37 cellular contexts compared by ENCODE assay signal in the genomic region with DNA sequence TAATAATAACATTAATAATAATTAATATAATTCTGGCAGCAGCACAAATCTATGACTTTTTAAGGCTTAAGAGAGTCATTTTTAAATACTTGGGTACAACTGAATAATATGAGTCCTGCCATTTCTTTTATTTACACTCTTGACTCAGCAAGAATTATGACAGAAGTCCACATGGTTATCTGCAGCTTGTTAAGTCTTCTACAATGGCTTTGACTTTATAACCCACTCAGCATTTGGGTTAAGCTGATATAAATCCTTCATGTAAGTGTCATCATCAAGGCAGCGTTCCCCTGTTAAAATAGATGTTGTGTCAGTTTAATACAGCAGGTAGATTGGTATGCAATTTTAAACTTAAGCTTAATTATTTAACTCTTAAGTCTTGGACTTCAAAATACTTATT.
"Had no signal": no experiment of that assay in that cellular context is flagged by ENCODE, and none has a peak within 500 bp of the region (broad histone marks: within the 10 kb centered on the region; RNA-seq: fewer than 3 reads in every experiment).

No MANE protein-coding gene starts in this region.

- H3K4me1 Mint-ChIP-seq: activated T-helper 17 cell treated with anti-CD3 and anti-CD28 coated beads, Interleukin-2, amount 50 U/mL, for 72 hours had no signal

- H3K4me2 ChIP-seq: PC-9 had no signal

- H3K9me3 ChIP-seq: MG63 had no signal

- H3K27me3 Mint-ChIP-seq: activated CD8-positive, alpha-beta T cell treated with anti-CD3 and anti-CD28 coated beads for 36 hours; activated naive CD8-positive, alpha-beta T cell treated with anti-CD3 and anti-CD28 coated beads for 36 hours; activated T-helper 17 cell treated with anti-CD3 and anti-CD28 coated beads, Interleukin-2, amount 50 U/mL, for 72 hours had no signal

- H3K27ac Mint-ChIP-seq: activated CD8-positive, alpha-beta T cell treated with anti-CD3 and anti-CD28 coated beads for 36 hours; activated naive CD8-positive, alpha-beta T cell treated with anti-CD3 and anti-CD28 coated beads for 36 hours; activated T-cell treated with anti-CD3 and anti-CD28 coated beads, Interleukin-2, amount 50 U/mL, for 72 hours; activated T-helper 17 cell treated with anti-CD3 and anti-CD28 coated beads, Interleukin-2, amount 50 U/mL, for 72 hours had no signal

- H3K27ac ChIP-seq: brain microvascular endothelial cell, PC-9, RWPE1, WERI-Rb-1 had no signal

- H3K9me3 Mint-ChIP-seq: activated T-cell treated with anti-CD3 and anti-CD28 coated beads, Interleukin-2, amount 50 U/mL, for 72 hours; activated T-helper 17 cell treated with anti-CD3 and anti-CD28 coated beads, Interleukin-2, amount 50 U/mL, for 72 hours had no signal

- DNase-seq: activated CD4-positive, alpha-beta T cell treated with anti-CD3 and anti-CD28 coated beads for 1 hour; activated CD4-positive, alpha-beta T cell treated with anti-CD3 and anti-CD28 coated beads for 48 hours; activated CD4-positive, alpha-beta T cell treated with anti-CD3 and anti-CD28 coated beads, Interleukin-2, amount 50 U/mL, for 4 hours; activated CD4-positive, CD25-positive, alpha-beta regulatory T cell; activated CD8-positive, alpha-beta T cell treated with anti-CD3 and anti-CD28 coated beads for 36 hours; activated effector memory CD4-positive, alpha-beta T cell treated with anti-CD3 and anti-CD28 coated beads, Interleukin-2, amount 50 U/mL, for 16 hours; activated naive CD4-positive, alpha-beta T cell; activated naive CD4-positive, alpha-beta T cell treated with anti-CD3 and anti-CD28 coated beads, Interleukin-2, amount 50 U/mL, for 16 hours; activated naive CD8-positive, alpha-beta T cell treated with anti-CD3 and anti-CD28 coated beads for 36 hours; activated T-cell treated with anti-CD3 and anti-CD28 coated beads, Interleukin-2, amount 50 U/mL, for 1 hour; activated T-cell treated with anti-CD3 and anti-CD28 coated beads, Interleukin-2, amount 50 U/mL, for 72 hours; amniotic stem cell; aorta; brain microvascular endothelial cell; central memory CD4-positive, alpha-beta T cell; Karpas-422; MG63; NCI-H1048; NCI-H1105 treated with DMSO at 0.1 percent for 48 hours; NCI-H1436; NCI-H1694; NCI-H1930; NCI-H2171 treated with DMSO at 0.1 percent for 48 hours; NCI-H2227 treated with DMSO at 0.1 percent for 48 hours; NCI-H446; NCI-H510A treated with DMSO at 0.1 percent for 48 hours; NK-92 treated with Interleukin-12 subunit alpha and Interleukin-12 subunit beta, amount 100 ng/mL, for 24 hours; PC-9; SIG-M5; SW 1271; T-helper 1 cell; T-helper 2 cell; T-helper 9 cell; WERI-Rb-1 had no signal

- H3K27me3 ChIP-seq: brain microvascular endothelial cell, MG63 had no signal

- H3K36me3 ChIP-seq: WERI-Rb-1 had no signal

- H3K4me3 ChIP-seq: MG63, PC-9 had no signal

- H3K4me3 Mint-ChIP-seq: activated CD8-positive, alpha-beta T cell treated with anti-CD3 and anti-CD28 coated beads for 36 hours; activated naive CD8-positive, alpha-beta T cell treated with anti-CD3 and anti-CD28 coated beads for 36 hours; activated T-cell treated with anti-CD3 and anti-CD28 coated beads, Interleukin-2, amount 50 U/mL, for 72 hours; activated T-helper 17 cell treated with anti-CD3 and anti-CD28 coated beads, Interleukin-2, amount 50 U/mL, for 72 hours had no signal

- H3K36me3 Mint-ChIP-seq: activated naive CD8-positive, alpha-beta T cell treated with anti-CD3 and anti-CD28 coated beads for 36 hours had no signal

- ATAC-seq: activated CD8-positive, alpha-beta T cell treated with anti-CD3 and anti-CD28 coated beads for 36 hours; activated T-cell treated with anti-CD3 and anti-CD28 coated beads, Interleukin-2, amount 50 U/mL, for 72 hours; activated T-helper 17 cell treated with anti-CD3 and anti-CD28 coated beads, Interleukin-2, amount 50 U/mL, for 72 hours; Right ventricle myocardium inferior had no signal
